Comparison of ENCODE assay signal across 31 cellular contexts in genomic region chr10:100782845-100783244, GRCh38. TPM values are rescaled to one million over a fixed set of nuclear protein-coding genes. Genes with fewer than 3 reads are reported as not detected.
"Had no signal": no experiment of that assay in that cellular context is flagged by ENCODE, and none has a peak within 500 bp of the region (broad histone marks: within the 10 kb centered on the region; RNA-seq: fewer than 3 reads in every experiment).

No MANE protein-coding gene starts in this region.

- DNase-seq: activated CD4-positive, alpha-beta memory T cell treated with anti-CD3 and anti-CD28 coated beads, Interleukin-2, amount 10 ng/mL, durations not matched to agents 7 days and 5 days; activated CD4-positive, alpha-beta T cell treated with anti-CD3 and anti-CD28 coated beads for 1 hour; activated CD4-positive, alpha-beta T cell treated with anti-CD3 and anti-CD28 coated beads for 4 hours; activated CD4-positive, alpha-beta T cell treated with anti-CD3 and anti-CD28 coated beads, Interleukin-2, amount 10 ng/mL, durations not matched to agents 7 days and 5 days; activated CD4-positive, alpha-beta T cell treated with anti-CD3 and anti-CD28 coated beads, Interleukin-2, amount 50 U/mL, for 4 hours; activated CD8-positive, alpha-beta memory T cell treated with anti-CD3 and anti-CD28 coated beads, Interleukin-2, amount 50 U/mL, for 48 hours; activated gamma-delta T cell; activated naive CD4-positive, alpha-beta T cell; activated naive CD4-positive, alpha-beta T cell treated with anti-CD3 and anti-CD28 coated beads, Interleukin-2, amount 10 ng/mL, durations not matched to agents 7 days and 5 days; activated naive CD8-positive, alpha-beta T cell treated with anti-CD3 and anti-CD28 coated beads, Interleukin-2, amount 10 ng/mL, durations not matched to agents 7 days and 5 days; activated T-cell treated with anti-CD3 and anti-CD28 coated beads for 4 hours; activated T-cell treated with anti-CD3 and anti-CD28 coated beads, Interleukin-2, amount 50 U/mL, for 24 hours; activated T-cell treated with anti-CD3 and anti-CD28 coated beads, Interleukin-2, amount 50 U/mL, for 72 hours; effector memory CD4-positive, alpha-beta T cell; endodermal cell; erythroblast; foreskin keratinocyte; gastrocnemius medialis; glutamatergic neuron; T-helper 2 cell had no signal

- H3K27me3 ChIP-seq: ascending aorta had no signal

- H3K36me3 Mint-ChIP-seq: activated naive CD4-positive, alpha-beta T cell treated with anti-CD3 and anti-CD28 coated beads, Interleukin-2, amount 10 ng/mL, durations not matched to agents 7 days and 5 days; activated naive CD4-positive, alpha-beta T cell treated with anti-CD3 and anti-CD28 coated beads, Interleukin-2, amount 50 U/mL, for 72 hours; activated naive CD8-positive, alpha-beta T cell treated with anti-CD3 and anti-CD28 coated beads, Interleukin-2, amount 10 ng/mL, durations not matched to agents 7 days and 5 days; brain had no signal

- H3K9me3 ChIP-seq: ascending aorta, breast epithelium, gastrocnemius medialis had no signal

- H3K9me3 Mint-ChIP-seq: activated CD4-positive, alpha-beta memory T cell treated with anti-CD3 and anti-CD28 coated beads, Interleukin-2, amount 10 ng/mL, durations not matched to agents 7 days and 5 days; activated CD4-positive, alpha-beta T cell treated with anti-CD3 and anti-CD28 coated beads, Interleukin-2, amount 10 ng/mL, durations not matched to agents 7 days and 5 days; activated naive CD4-positive, alpha-beta T cell treated with anti-CD3 and anti-CD28 coated beads, Interleukin-2, amount 10 ng/mL, durations not matched to agents 7 days and 5 days; activated naive CD4-positive, alpha-beta T cell treated with anti-CD3 and anti-CD28 coated beads, Interleukin-2, amount 50 U/mL, for 72 hours; activated naive CD8-positive, alpha-beta T cell treated with anti-CD3 and anti-CD28 coated beads, Interleukin-2, amount 10 ng/mL, durations not matched to agents 7 days and 5 days; activated T-cell treated with anti-CD3 and anti-CD28 coated beads, Interleukin-2, amount 50 U/mL, for 24 hours; activated T-cell treated with anti-CD3 and anti-CD28 coated beads, Interleukin-2, amount 50 U/mL, for 72 hours; central memory CD8-positive, alpha-beta T cell; WTC11 had no signal

- H3K36me3 ChIP-seq: ascending aorta, breast epithelium, cardiac muscle cell, esophagus muscularis mucosa, gastrocnemius medialis had no signal

- H3K27ac ChIP-seq: ascending aorta, breast epithelium, cardiac muscle cell, esophagus muscularis mucosa, foreskin keratinocyte, gastrocnemius medialis, VCaP had no signal

- H3K4me1 ChIP-seq: ascending aorta, breast epithelium, esophagus muscularis mucosa, foreskin keratinocyte, gastrocnemius medialis had no signal

- H3K4me3 ChIP-seq: ascending aorta, breast epithelium, cardiac muscle cell, esophagus muscularis mucosa, gastrocnemius medialis had no signal

- ATAC-seq: activated naive CD4-positive, alpha-beta T cell treated with anti-CD3 and anti-CD28 coated beads, Interleukin-2, amount 50 U/mL, for 72 hours; activated T-cell treated with anti-CD3 and anti-CD28 coated beads, Interleukin-2, amount 50 U/mL, for 72 hours; foreskin keratinocyte; gastrocnemius medialis; WTC11 had no signal

- H3K4me1 Mint-ChIP-seq: activated CD4-positive, alpha-beta memory T cell treated with anti-CD3 and anti-CD28 coated beads, Interleukin-2, amount 10 ng/mL, durations not matched to agents 7 days and 5 days; activated CD4-positive, alpha-beta T cell treated with anti-CD3 and anti-CD28 coated beads, Interleukin-2, amount 10 ng/mL, durations not matched to agents 7 days and 5 days; activated naive CD4-positive, alpha-beta T cell treated with anti-CD3 and anti-CD28 coated beads, Interleukin-2, amount 10 ng/mL, durations not matched to agents 7 days and 5 days; activated naive CD8-positive, alpha-beta T cell treated with anti-CD3 and anti-CD28 coated beads, Interleukin-2, amount 10 ng/mL, durations not matched to agents 7 days and 5 days; central memory CD8-positive, alpha-beta T cell had no signal

- H3K27ac Mint-ChIP-seq: activated CD4-positive, alpha-beta memory T cell treated with anti-CD3 and anti-CD28 coated beads, Interleukin-2, amount 10 ng/mL, durations not matched to agents 7 days and 5 days; activated CD4-positive, alpha-beta T cell treated with anti-CD3 and anti-CD28 coated beads, Interleukin-2, amount 10 ng/mL, durations not matched to agents 7 days and 5 days; activated naive CD4-positive, alpha-beta T cell treated with anti-CD3 and anti-CD28 coated beads, Interleukin-2, amount 10 ng/mL, durations not matched to agents 7 days and 5 days; activated naive CD8-positive, alpha-beta T cell treated with anti-CD3 and anti-CD28 coated beads, Interleukin-2, amount 10 ng/mL, durations not matched to agents 7 days and 5 days; activated T-cell treated with anti-CD3 and anti-CD28 coated beads, Interleukin-2, amount 50 U/mL, for 24 hours; activated T-cell treated with anti-CD3 and anti-CD28 coated beads, Interleukin-2, amount 50 U/mL, for 72 hours; endodermal cell; WTC11 had no signal

- H3K4me3 Mint-ChIP-seq: activated CD4-positive, alpha-beta memory T cell treated with anti-CD3 and anti-CD28 coated beads, Interleukin-2, amount 10 ng/mL, durations not matched to agents 7 days and 5 days; activated CD4-positive, alpha-beta T cell treated with anti-CD3 and anti-CD28 coated beads, Interleukin-2, amount 10 ng/mL, durations not matched to agents 7 days and 5 days; activated naive CD4-positive, alpha-beta T cell treated with anti-CD3 and anti-CD28 coated beads, Interleukin-2, amount 10 ng/mL, durations not matched to agents 7 days and 5 days; activated naive CD8-positive, alpha-beta T cell treated with anti-CD3 and anti-CD28 coated beads, Interleukin-2, amount 10 ng/mL, durations not matched to agents 7 days and 5 days; activated T-cell treated with anti-CD3 and anti-CD28 coated beads, Interleukin-2, amount 50 U/mL, for 24 hours; activated T-cell treated with anti-CD3 and anti-CD28 coated beads, Interleukin-2, amount 50 U/mL, for 72 hours; brain; central memory CD8-positive, alpha-beta T cell; endodermal cell; WTC11 had no signal

RNA-seq across cellular contexts. Expression of gene PAX2, which starts 37.5 kb away (rescaled TPM):
- total RNA-seq: activated CD4-positive, alpha-beta memory T cell treated with anti-CD3 and anti-CD28 coated beads, Interleukin-2, amount 10 ng/mL, durations not matched to agents 7 days and 5 days; activated CD4-positive, alpha-beta T cell treated with anti-CD3 and anti-CD28 coated beads, Interleukin-2, amount 10 ng/mL, durations not matched to agents 7 days and 5 days; activated naive CD4-positive, alpha-beta T cell treated with anti-CD3 and anti-CD28 coated beads, Interleukin-2, amount 50 U/mL, for 72 hours; activated naive CD8-positive, alpha-beta T cell treated with anti-CD3 and anti-CD28 coated beads, Interleukin-2, amount 10 ng/mL, durations not matched to agents 7 days and 5 days; ascending aorta; cardiac muscle cell; dermis microvascular lymphatic vessel endothelial cell; esophagus muscularis mucosa; foreskin keratinocyte; gastrocnemius medialis; T-helper 1 cell treated with Interleukin-12 subunit alpha and Interleukin-12 subunit beta and Interleukin-4 antibody, amounts not matched to agents 30 ng/mL and 1 ng/mL, for 36 hours had no signal
- polyA plus RNA-seq: cardiac muscle cell, foreskin keratinocyte had no signal
